Comparison of ENCODE assay signal across 8 cellular contexts in genomic region chr3:51498871-51499790, GRCh38. TPM values are rescaled to one million over a fixed set of nuclear protein-coding genes. Genes with fewer than 3 reads are reported as not detected.
A peak's percentile ranks its signal among the peaks of the same experiment; 100 is the strongest.
DNase-seq lines count a peak whose midpoint lies in the region; ATAC-seq and TF ChIP-seq lines count a peak whose summit lies in the region.

No MANE protein-coding gene starts in this region.

- no peaks in the 10 kb centered on the region for H3K27me3 Mint-ChIP-seq in activated CD8-positive, alpha-beta T cell treated with anti-CD3 and anti-CD28 coated beads, Interleukin-2, amount 10 ng/mL, durations not matched to agents 7 days and 5 days (ENCODE audit: low read depth)

- H3K27me3 ChIP-seq in lower lobe of right lung (ENCODE audit: low read depth) = no peaks in the 10 kb centered on the region

- peak overlapping the region; percentile 98 for H3K27ac Mint-ChIP-seq in activated CD8-positive, alpha-beta T cell treated with anti-CD3 and anti-CD28 coated beads, Interleukin-2, amount 10 ng/mL, durations not matched to agents 7 days and 5 days

- H3K4me3 Mint-ChIP-seq in activated CD8-positive, alpha-beta T cell treated with anti-CD3 and anti-CD28 coated beads, Interleukin-2, amount 10 ng/mL, durations not matched to agents 7 days and 5 days = peak overlapping the region; percentile 84

- H3K27ac ChIP-seq in lower lobe of right lung = peak overlapping the region; percentile 94

- H3K4me1 Mint-ChIP-seq in activated CD8-positive, alpha-beta T cell treated with anti-CD3 and anti-CD28 coated beads, Interleukin-2, amount 10 ng/mL, durations not matched to agents 7 days and 5 days (ENCODE audit: low read depth) = peaks cover 23% of the 10 kb centered on the region

- no peaks in the 10 kb centered on the region for H3K9me3 ChIP-seq in lower lobe of right lung

- H3K4me3 ChIP-seq in lower lobe of right lung = peak overlapping the region; percentile 95

- DNase-seq in CD1c-positive myeloid dendritic cell (ENCODE audit: extremely low spot score) (peak; percentile 93), NCI-H82 (lab: John Stamatoyannopoulos, UW) (peak; percentile 95), lower lobe of right lung (peak; percentile 96)
- DNase-seq in activated CD8-positive, alpha-beta T cell treated with anti-CD3 and anti-CD28 coated beads, Interleukin-2, amount 10 ng/mL, durations not matched to agents 7 days and 5 days = peak; percentile 89
- peak; percentile 72 for DNase-seq in effector CD4-positive, alpha-beta T cell
- peak; percentile 54 to 70 (median 57) for DNase-seq in stimulated activated CD4-positive, alpha-beta T cell treated with anti-CD3 and anti-CD28 coated beads, TNF-alpha, amount 100 ng/mL, for 1 hour (ENCODE audit: low read depth in 3 of 3, low spot score in 1 of 3)

- CTCF ChIA-PET in activated CD8-positive, alpha-beta T cell treated with anti-CD3 and anti-CD28 coated beads, Interleukin-2, amount 10 ng/mL, durations not matched to agents 7 days and 5 days (lab: Charles Lee) = interaction anchor here (0.7 to 7.1 kb wide), 18 partner anchors 12 to 882 kb away, joined by 3 to 238 read pairs (median 14); partner anchors contain the start of genes MANF, MAPKAPK3, RAD54L2 and RBM15B

- intact Hi-C loops in lower lobe of right lung (cut with DNase I) = no loop called here

- no peaks in the 10 kb centered on the region for H3K9me3 Mint-ChIP-seq in activated CD8-positive, alpha-beta T cell treated with anti-CD3 and anti-CD28 coated beads, Interleukin-2, amount 10 ng/mL, durations not matched to agents 7 days and 5 days (ENCODE audit: insufficient read depth)

- ATAC-seq in GM19452 (IDR thresholded peaks at IDR 0.05; ENCODE audit: unreplicated experiment) (peak; percentile 55), HG03575 (IDR thresholded peaks at IDR 0.05; ENCODE audit: extremely low read depth, insufficient number of reproducible peaks, low FRiP score, unreplicated experiment) (peak; percentile 26), lower lobe of right lung (peak; percentile 90)
- ATAC-seq in activated CD8-positive, alpha-beta T cell treated with anti-CD3 and anti-CD28 coated beads, Interleukin-2, amount 10 ng/mL, durations not matched to agents 7 days and 5 days = peak; percentile 77

- peaks cover 5% of the 10 kb centered on the region for H3K36me3 Mint-ChIP-seq in activated CD8-positive, alpha-beta T cell treated with anti-CD3 and anti-CD28 coated beads, Interleukin-2, amount 10 ng/mL, durations not matched to agents 7 days and 5 days (ENCODE audit: low read depth)

- peaks cover 15% of the 10 kb centered on the region for H3K36me3 ChIP-seq in lower lobe of right lung

- POLR2A ChIA-PET in activated CD8-positive, alpha-beta T cell treated with anti-CD3 and anti-CD28 coated beads, Interleukin-2, amount 10 ng/mL, durations not matched to agents 7 days and 5 days (lab: Charles Lee) = interaction anchor here (0.5 to 4.8 kb wide), 24 partner anchors 10 to 930 kb away, joined by 3 to 39 read pairs (median 3); partner anchors contain the start of genes CISH, HEMK1, MANF and MAPKAPK3

- peaks cover 14% of the 10 kb centered on the region for H3K4me1 ChIP-seq in lower lobe of right lung

- no peak for TF ChIP-seq CTCF in lower lobe of right lung (IDR thresholded peaks at IDR 0.05)

RNA-seq across cellular contexts. Expression of gene DCAF1, which starts 0.7 kb away (rescaled TPM):
- 10 to 100 TPM; 35.3 to 36.3 TPM for total RNA-seq in activated CD8-positive, alpha-beta T cell treated with anti-CD3 and anti-CD28 coated beads, Interleukin-2, amount 10 ng/mL, durations not matched to agents 7 days and 5 days
- 22.4 TPM for total RNA-seq in lower lobe of right lung

RNA-seq across cellular contexts. Expression of gene RAD54L2, which starts 39.4 kb away (rescaled TPM):
- total RNA-seq in activated CD8-positive, alpha-beta T cell treated with anti-CD3 and anti-CD28 coated beads, Interleukin-2, amount 10 ng/mL, durations not matched to agents 7 days and 5 days = 10 to 100 TPM; 28.8 to 28.9 TPM
- total RNA-seq in lower lobe of right lung = 21.4 TPM

Comparison
In these comparisons a context has a peak if more than half of its experiments do, and no peak if none do; other contexts are left out.
1. Peak in every context shown above with its lines: DNase-seq, ATAC-seq, H3K4me3 ChIP-seq and H3K27ac ChIP-seq.
2. ATAC-seq: peak in every context shown above with its lines; median percentile 90 in lower lobe of right lung; 77 in activated CD8-positive, alpha-beta T cell treated with anti-CD3 and anti-CD28 coated beads, Interleukin-2, amount 10 ng/mL, durations not matched to agents 7 days and 5 days; 55 in GM19452; 26 in HG03575.